Comparison of ENCODE assay signal across 22 cellular contexts in genomic region chr17:79955167-79955549, GRCh38.
"Had no signal": no experiment of that assay in that cellular context is flagged by ENCODE, and none has a peak within 500 bp of the region (broad histone marks: within the 10 kb centered on the region; RNA-seq: fewer than 3 reads in every experiment).

No MANE protein-coding gene starts in this region.

- ATAC-seq: body of pancreas; effector memory CD8-positive, alpha-beta T cell; esophagus mucosa; stimulated activated memory B cell treated with anti-CD40 and anti-IgM and Interleukin-4, amounts not matched to agents 10 μg/mL and 1 μg/mL and 100 μg/mL, for 72 hours had no signal

- H3K36me3 ChIP-seq: sigmoid colon, uterus had no signal

- H3K9me3 ChIP-seq: body of pancreas, sigmoid colon, stomach, suprapubic skin, tibial nerve, uterus had no signal

- DNase-seq: activated CD4-positive, alpha-beta memory T cell treated with anti-CD3 and anti-CD28 coated beads for 36 hours; activated CD4-positive, alpha-beta T cell treated with anti-CD3 and anti-CD28 coated beads for 48 hours; activated T-cell treated with anti-CD3 and anti-CD28 coated beads, Interleukin-2, amount 50 U/mL, for 48 hours; anterior cingulate cortex; caudate nucleus; effector memory CD8-positive, alpha-beta T cell; glutamatergic neuron; hippocampal formation; nucleus accumbens; stimulated activated CD4-positive, alpha-beta T cell treated with anti-CD3 and anti-CD28 coated beads, Interleukin-15, amount 100 ng/mL, for 24 hours; stomach; T1000 had no signal

- H3K4me2 ChIP-seq: smooth muscle cell had no signal

- H3K27ac ChIP-seq: body of pancreas, sigmoid colon, stomach, suprapubic skin, tibial nerve, uterus had no signal

- H3K4me3 ChIP-seq: body of pancreas, lung, sigmoid colon, smooth muscle cell, stomach, suprapubic skin, tibial nerve, uterus had no signal

- H3K27me3 ChIP-seq: body of pancreas, sigmoid colon, stomach, suprapubic skin, tibial nerve, uterus had no signal

- FAIRE-seq: frontal cortex had no signal
